ENCODE assay signal across 1 cellular context in the genomic region with DNA sequence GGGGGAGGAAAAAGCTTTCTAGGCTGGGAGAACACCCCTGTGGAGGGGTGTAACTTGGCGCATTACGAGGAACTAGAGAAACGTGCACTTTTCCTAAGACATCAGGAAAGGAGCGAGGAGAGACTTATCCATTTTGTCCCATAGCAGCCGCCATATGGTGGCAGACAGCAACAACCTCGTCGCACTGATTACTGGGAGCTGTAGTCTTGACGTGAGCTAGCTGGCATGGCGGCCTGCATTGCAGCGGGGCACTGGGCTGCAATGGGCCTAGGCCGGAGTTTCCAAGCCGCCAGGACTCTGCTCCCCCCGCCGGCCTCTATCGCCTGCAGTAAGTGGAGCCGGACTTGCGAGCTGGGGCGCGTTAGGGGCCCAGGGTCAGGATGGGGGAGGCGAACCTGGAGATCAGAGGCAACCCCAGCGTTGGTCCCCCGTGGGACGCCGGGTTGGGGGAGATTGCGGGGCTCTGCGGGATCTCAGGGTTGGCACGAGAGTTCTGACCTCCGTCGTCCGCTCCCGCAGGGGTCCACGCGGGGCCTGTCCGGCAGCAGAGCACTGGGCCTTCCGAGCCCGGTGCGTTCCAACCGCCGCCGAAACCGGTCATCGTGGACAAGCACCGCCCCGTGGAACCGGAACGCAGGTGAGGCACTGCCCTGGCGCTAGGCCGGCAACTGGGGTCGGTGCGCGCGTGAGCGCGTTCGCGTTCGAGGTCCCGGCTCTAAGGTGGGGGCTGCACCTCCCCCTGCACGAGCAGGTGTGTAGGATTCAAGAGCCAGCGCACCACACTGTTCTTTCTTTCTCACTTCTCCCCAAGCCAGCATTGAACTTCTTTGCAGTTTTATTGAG.
TF ChIP-seq lines count a peak whose summit lies in the region.

A gene (plus strand): TSS at position 201 of the 843 bp plus-strand sequence. CDS start 25 bp downstream, at position 226.

TF ChIP-seq in HEK293, 187 proteins besides CTCF, POLR2A, EP300 and RAD21 (continued from another document):
- TF ChIP-seq, protein P1, sequence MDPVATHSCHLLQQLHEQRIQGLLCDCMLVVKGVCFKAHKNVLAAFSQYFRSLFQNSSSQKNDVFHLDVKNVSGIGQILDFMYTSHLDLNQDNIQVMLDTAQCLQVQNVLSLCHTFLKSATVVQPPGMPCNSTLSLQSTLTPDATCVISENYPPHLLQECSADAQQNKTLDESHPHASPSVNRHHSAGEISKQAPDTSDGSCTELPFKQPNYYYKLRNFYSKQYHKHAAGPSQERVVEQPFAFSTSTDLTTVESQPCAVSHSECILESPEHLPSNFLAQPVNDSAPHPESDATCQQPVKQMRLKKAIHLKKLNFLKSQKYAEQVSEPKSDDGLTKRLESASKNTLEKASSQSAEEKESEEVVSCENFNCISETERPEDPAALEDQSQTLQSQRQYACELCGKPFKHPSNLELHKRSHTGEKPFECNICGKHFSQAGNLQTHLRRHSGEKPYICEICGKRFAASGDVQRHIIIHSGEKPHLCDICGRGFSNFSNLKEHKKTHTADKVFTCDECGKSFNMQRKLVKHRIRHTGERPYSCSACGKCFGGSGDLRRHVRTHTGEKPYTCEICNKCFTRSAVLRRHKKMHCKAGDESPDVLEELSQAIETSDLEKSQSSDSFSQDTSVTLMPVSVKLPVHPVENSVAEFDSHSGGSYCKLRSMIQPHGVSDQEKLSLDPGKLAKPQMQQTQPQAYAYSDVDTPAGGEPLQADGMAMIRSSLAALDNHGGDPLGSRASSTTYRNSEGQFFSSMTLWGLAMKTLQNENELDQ (tag by site-specific recombination; IDR thresholded peaks at IDR 0.05; ENCODE audit: low read depth), result no peak
- TF ChIP-seq SP7 (tag by site-specific recombination; IDR thresholded peaks at IDR 0.05) (0 out of 2 replicates have a peak, but pooled peaks have one; percentile 42), HOXD13 (CRISPR knock-in tag; IDR thresholded peaks at IDR 0.05; ENCODE audit: borderline replicate concordance) (no peak), ZSCAN23 (tag by site-specific recombination; IDR thresholded peaks at IDR 0.05) (0 out of 2 replicates have a peak, but pooled peaks have one; percentile 40), MEIS1 (CRISPR knock-in tag; IDR thresholded peaks at IDR 0.05; ENCODE audit: borderline replicate concordance) (peak; percentile 39; the same call in 1 of the 2 replicates), ZNF416 (tag by site-specific recombination; IDR thresholded peaks at IDR 0.05) (no peak), ZFHX2 (tag by site-specific recombination; conservative IDR thresholded peaks at IDR 0.05) (no peak), ZNF10 (tag by site-specific recombination; IDR thresholded peaks at IDR 0.05) (no peak), ZBTB20 (tag by site-specific recombination; IDR thresholded peaks at IDR 0.05) (peak; percentile 71), SCRT1 (tag by site-specific recombination; IDR thresholded peaks at IDR 0.05; ENCODE audit: borderline replicate concordance) (peak; percentile 60; the same call in 1 of the 2 replicates), ZNF629 (tag by site-specific recombination; IDR thresholded peaks at IDR 0.05) (peak; percentile 37), ZNF169 (tag by site-specific recombination; IDR thresholded peaks at IDR 0.05) (no peak), ZNF114 (tag by site-specific recombination; IDR thresholded peaks at IDR 0.05) (no peak), ZSCAN30 (tag by site-specific recombination; IDR thresholded peaks at IDR 0.05) (0 out of 2 replicates have a peak, but pooled peaks have one; percentile 23), ZFP69B (tag by site-specific recombination; IDR thresholded peaks at IDR 0.05) (no peak), ZNF501 (tag by site-specific recombination; IDR thresholded peaks at IDR 0.05) (peak; percentile 44; the same call in 1 of the 2 replicates), ZNF660 (tag by site-specific recombination; IDR thresholded peaks at IDR 0.05) (peak; percentile 60; the same call in 1 of the 2 replicates), ZNF391 (tag by site-specific recombination; IDR thresholded peaks at IDR 0.05; ENCODE audit: borderline replicate concordance, low read depth) (0 out of 2 replicates have a peak, but pooled peaks have one; percentile 17), ZNF791 (tag by site-specific recombination; IDR thresholded peaks at IDR 0.05) (no peak), ZNF549 (tag by site-specific recombination; IDR thresholded peaks at IDR 0.05) (no peak), BCL11A (tag by site-specific recombination; IDR thresholded peaks at IDR 0.05; ENCODE audit: low read depth) (no peak), GLIS2 (tag by site-specific recombination; IDR thresholded peaks at IDR 0.05) (peak; percentile 83), ZXDB (tag by site-specific recombination; IDR thresholded peaks at IDR 0.05) (peak; percentile 51; the same call in 1 of the 2 replicates), ZNF341 (tag by site-specific recombination; IDR thresholded peaks at IDR 0.05; ENCODE audit: low read depth) (peak; percentile 92), ZNF394 (tag by site-specific recombination; IDR thresholded peaks at IDR 0.05; ENCODE audit: borderline replicate concordance) (peak; percentile 50), GLI4 (tag by site-specific recombination; IDR thresholded peaks at IDR 0.05) (no peak), SCRT2 (tag by site-specific recombination; IDR thresholded peaks at IDR 0.05) (peak; percentile 96), ZNF2 (tag by site-specific recombination; IDR thresholded peaks at IDR 0.05) (peak; percentile 49; the same call in 1 of the 2 replicates), ZNF239 (tag by site-specific recombination; IDR thresholded peaks at IDR 0.05) (no peak), ZNF555 (tag by site-specific recombination; conservative IDR thresholded peaks at IDR 0.05) (no peak)
- TF ChIP-seq, protein P2, sequence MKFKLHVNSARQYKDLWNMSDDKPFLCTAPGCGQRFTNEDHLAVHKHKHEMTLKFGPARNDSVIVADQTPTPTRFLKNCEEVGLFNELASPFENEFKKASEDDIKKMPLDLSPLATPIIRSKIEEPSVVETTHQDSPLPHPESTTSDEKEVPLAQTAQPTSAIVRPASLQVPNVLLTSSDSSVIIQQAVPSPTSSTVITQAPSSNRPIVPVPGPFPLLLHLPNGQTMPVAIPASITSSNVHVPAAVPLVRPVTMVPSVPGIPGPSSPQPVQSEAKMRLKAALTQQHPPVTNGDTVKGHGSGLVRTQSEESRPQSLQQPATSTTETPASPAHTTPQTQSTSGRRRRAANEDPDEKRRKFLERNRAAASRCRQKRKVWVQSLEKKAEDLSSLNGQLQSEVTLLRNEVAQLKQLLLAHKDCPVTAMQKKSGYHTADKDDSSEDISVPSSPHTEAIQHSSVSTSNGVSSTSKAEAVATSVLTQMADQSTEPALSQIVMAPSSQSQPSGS (tag by site-specific recombination; IDR thresholded peaks at IDR 0.05; ENCODE audit: low read depth), result no peak
- TF ChIP-seq, protein P3, sequence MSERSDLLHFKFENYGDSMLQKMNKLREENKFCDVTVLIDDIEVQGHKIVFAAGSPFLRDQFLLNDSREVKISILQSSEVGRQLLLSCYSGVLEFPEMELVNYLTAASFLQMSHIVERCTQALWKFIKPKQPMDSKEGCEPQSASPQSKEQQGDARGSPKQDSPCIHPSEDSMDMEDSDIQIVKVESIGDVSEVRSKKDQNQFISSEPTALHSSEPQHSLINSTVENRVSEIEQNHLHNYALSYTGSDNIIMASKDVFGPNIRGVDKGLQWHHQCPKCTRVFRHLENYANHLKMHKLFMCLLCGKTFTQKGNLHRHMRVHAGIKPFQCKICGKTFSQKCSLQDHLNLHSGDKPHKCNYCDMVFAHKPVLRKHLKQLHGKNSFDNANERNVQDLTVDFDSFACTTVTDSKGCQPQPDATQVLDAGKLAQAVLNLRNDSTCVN (tag by site-specific recombination; optimal IDR thresholded peaks at IDR 0.05), result peak; percentile 88
- TF ChIP-seq, protein P4, sequence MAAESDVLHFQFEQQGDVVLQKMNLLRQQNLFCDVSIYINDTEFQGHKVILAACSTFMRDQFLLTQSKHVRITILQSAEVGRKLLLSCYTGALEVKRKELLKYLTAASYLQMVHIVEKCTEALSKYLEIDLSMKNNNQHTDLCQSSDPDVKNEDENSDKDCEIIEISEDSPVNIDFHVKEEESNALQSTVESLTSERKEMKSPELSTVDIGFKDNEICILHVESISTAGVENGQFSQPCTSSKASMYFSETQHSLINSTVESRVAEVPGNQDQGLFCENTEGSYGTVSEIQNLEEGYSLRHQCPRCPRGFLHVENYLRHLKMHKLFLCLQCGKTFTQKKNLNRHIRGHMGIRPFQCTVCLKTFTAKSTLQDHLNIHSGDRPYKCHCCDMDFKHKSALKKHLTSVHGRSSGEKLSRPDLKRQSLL (tag by site-specific recombination; IDR thresholded peaks at IDR 0.05), result peak; percentile 7; the same call in 1 of the 2 replicates
- TF ChIP-seq, protein P5, sequence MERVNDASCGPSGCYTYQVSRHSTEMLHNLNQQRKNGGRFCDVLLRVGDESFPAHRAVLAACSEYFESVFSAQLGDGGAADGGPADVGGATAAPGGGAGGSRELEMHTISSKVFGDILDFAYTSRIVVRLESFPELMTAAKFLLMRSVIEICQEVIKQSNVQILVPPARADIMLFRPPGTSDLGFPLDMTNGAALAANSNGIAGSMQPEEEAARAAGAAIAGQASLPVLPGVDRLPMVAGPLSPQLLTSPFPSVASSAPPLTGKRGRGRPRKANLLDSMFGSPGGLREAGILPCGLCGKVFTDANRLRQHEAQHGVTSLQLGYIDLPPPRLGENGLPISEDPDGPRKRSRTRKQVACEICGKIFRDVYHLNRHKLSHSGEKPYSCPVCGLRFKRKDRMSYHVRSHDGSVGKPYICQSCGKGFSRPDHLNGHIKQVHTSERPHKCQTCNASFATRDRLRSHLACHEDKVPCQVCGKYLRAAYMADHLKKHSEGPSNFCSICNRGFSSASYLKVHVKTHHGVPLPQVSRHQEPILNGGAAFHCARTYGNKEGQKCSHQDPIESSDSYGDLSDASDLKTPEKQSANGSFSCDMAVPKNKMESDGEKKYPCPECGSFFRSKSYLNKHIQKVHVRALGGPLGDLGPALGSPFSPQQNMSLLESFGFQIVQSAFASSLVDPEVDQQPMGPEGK (tag by site-specific recombination; IDR thresholded peaks at IDR 0.05), result 0 out of 2 replicates have a peak, but pooled peaks have one; percentile 48
- TF ChIP-seq, protein P6, sequence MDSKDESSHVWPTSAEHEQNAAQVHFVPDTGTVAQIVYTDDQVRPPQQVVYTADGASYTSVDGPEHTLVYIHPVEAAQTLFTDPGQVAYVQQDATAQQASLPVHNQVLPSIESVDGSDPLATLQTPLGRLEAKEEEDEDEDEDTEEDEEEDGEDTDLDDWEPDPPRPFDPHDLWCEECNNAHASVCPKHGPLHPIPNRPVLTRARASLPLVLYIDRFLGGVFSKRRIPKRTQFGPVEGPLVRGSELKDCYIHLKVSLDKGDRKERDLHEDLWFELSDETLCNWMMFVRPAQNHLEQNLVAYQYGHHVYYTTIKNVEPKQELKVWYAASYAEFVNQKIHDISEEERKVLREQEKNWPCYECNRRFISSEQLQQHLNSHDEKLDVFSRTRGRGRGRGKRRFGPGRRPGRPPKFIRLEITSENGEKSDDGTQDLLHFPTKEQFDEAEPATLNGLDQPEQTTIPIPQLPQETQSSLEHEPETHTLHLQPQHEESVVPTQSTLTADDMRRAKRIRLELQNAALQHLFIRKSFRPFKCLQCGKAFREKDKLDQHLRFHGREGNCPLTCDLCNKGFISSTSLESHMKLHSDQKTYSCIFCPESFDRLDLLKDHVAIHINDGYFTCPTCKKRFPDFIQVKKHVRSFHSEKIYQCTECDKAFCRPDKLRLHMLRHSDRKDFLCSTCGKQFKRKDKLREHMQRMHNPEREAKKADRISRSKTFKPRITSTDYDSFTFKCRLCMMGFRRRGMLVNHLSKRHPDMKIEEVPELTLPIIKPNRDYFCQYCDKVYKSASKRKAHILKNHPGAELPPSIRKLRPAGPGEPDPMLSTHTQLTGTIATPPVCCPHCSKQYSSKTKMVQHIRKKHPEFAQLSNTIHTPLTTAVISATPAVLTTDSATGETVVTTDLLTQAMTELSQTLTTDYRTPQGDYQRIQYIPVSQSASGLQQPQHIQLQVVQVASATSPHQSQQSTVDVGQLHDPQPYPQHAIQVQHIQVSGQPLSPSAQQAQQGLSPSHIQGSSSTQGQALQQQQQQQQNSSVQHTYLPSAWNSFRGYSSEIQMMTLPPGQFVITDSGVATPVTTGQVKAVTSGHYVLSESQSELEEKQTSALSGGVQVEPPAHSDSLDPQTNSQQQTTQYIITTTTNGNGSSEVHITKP (tag by site-specific recombination; IDR thresholded peaks at IDR 0.05), result peak; percentile 85
- TF ChIP-seq, protein P7, sequence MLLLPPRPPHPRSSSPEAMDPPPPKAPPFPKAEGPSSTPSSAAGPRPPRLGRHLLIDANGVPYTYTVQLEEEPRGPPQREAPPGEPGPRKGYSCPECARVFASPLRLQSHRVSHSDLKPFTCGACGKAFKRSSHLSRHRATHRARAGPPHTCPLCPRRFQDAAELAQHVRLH (tag by site-specific recombination; IDR thresholded peaks at IDR 0.05), result peak; percentile 98
- TF ChIP-seq, protein P8, sequence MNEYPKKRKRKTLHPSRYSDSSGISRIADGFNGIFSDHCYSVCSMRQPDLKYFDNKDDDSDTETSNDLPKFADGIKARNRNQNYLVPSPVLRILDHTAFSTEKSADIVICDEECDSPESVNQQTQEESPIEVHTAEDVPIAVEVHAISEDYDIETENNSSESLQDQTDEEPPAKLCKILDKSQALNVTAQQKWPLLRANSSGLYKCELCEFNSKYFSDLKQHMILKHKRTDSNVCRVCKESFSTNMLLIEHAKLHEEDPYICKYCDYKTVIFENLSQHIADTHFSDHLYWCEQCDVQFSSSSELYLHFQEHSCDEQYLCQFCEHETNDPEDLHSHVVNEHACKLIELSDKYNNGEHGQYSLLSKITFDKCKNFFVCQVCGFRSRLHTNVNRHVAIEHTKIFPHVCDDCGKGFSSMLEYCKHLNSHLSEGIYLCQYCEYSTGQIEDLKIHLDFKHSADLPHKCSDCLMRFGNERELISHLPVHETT (tag by site-specific recombination; IDR thresholded peaks at IDR 0.05), result peak; percentile 38; the same call in 1 of the 2 replicates
- TF ChIP-seq, protein P9, sequence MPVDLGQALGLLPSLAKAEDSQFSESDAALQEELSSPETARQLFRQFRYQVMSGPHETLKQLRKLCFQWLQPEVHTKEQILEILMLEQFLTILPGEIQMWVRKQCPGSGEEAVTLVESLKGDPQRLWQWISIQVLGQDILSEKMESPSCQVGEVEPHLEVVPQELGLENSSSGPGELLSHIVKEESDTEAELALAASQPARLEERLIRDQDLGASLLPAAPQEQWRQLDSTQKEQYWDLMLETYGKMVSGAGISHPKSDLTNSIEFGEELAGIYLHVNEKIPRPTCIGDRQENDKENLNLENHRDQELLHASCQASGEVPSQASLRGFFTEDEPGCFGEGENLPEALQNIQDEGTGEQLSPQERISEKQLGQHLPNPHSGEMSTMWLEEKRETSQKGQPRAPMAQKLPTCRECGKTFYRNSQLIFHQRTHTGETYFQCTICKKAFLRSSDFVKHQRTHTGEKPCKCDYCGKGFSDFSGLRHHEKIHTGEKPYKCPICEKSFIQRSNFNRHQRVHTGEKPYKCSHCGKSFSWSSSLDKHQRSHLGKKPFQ (tag by site-specific recombination; IDR thresholded peaks at IDR 0.05), result no peak
